8 cellular contexts compared by ENCODE assay signal in the genomic region with DNA sequence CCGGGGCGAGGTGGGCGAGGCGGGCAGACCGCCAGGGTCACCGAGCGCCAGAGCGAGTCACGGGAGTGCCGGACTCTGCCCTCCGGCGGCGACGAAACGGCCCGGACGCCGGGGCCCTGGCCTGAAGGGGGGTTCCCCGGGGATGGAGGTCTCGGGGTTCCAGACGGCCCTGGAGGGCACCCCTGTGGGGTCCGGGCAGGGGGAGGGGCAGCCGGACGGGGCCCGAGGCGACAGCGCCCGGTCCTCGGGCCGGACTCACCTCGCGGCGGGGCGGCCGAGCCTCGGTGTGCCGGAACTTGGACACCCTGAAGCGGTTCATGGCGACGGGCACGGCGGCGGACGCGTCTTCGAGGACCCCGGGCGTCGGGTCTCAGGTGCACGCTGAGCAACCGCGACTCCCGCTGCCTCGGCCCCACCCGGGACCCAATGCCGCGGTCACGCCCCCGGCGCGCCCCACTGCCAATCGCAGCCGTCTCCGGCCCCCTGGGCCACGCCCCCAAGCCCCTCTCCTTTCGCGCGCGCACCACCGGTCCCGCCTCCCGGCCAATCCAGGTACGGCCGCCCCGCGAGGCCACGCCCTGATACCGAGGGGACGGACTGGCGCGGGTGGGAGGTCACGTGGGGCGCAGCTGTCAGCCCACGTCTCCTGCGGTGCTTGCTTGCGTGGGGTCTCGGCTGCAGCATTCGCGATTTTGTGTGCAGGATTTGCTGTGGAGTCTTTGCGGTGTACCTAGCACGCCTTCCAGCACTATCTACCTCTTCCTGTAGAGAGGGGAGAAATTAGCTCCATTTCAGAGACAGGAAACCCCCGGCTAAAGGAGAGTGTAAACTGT. TPM values are rescaled to one million over a fixed set of nuclear protein-coding genes. Genes with fewer than 3 reads are reported as not detected.
DNase-seq lines count a peak whose midpoint lies in the region; ATAC-seq and TF ChIP-seq lines count a peak whose summit lies in the region.

A gene (minus strand): TSS at position 397 of the 833 bp plus-strand sequence. CDS start 78 bp downstream, at position 319.

- H3K27me3 ChIP-seq in BLaER1 treated with 17β-estradiol and CSF1 and Interleukin-3, amounts not matched to agents 10 nM and 100 nM, result no peaks in the 10 kb centered on the region
- H3K27me3 ChIP-seq in left lung, result no peaks in the 10 kb centered on the region

- H3K4me1 ChIP-seq in BLaER1 treated with 17β-estradiol and CSF1 and Interleukin-3, amounts not matched to agents 10 nM and 100 nM, result peaks cover 25 to 66% (median 33%) of the 10 kb centered on the region in 10 experiments
- peaks cover 8 to 45% of the 10 kb centered on the region in 2 donors for H3K4me1 ChIP-seq in left lung

- peak in 1 of 2 donors; percentile 40 for TF ChIP-seq CTCF in left lung (IDR thresholded peaks at IDR 0.05)

- DNase-seq in NCI-H69 (lab: John Stamatoyannopoulos, UW), result peak; percentile 98
- DNase-seq in activated CD4-positive, alpha-beta T cell treated with anti-CD3 and anti-CD28 coated beads, Interleukin-2, amount 50 U/mL, for 1 hour, result peak; percentile 99
- DNase-seq in dedifferentiated amniotic fluid mesenchymal stem cell (ENCODE audit: extremely low spot score), result peak; percentile 62
- DNase-seq in left lung, result peak; percentile 97 to 99
- peak; percentile 99 for DNase-seq in stimulated activated CD4-positive, alpha-beta T cell treated with anti-CD3 and anti-CD28 coated beads, Interleukin-2, amount 100 ng/mL, for 4 hours (ENCODE audit: low read depth)

- peak within 1 kb of the TSS; percentile 82 to 99 (median 95) for H3K4me2 ChIP-seq in BLaER1 treated with 17β-estradiol and CSF1 and Interleukin-3, amounts not matched to agents 10 nM and 100 nM

- H4K20me1 ChIP-seq in BLaER1 treated with 17β-estradiol and CSF1 and Interleukin-3, amounts not matched to agents 10 nM and 100 nM, result peaks cover 35 to 48% (median 40%) of the 10 kb centered on the region in 11 experiments

- ATAC-seq in GM19351 (IDR thresholded peaks at IDR 0.05; ENCODE audit: unreplicated experiment), result peak; percentile 58
- peak; percentile 52 for ATAC-seq in HG03520 (IDR thresholded peaks at IDR 0.05; ENCODE audit: unreplicated experiment)
- ATAC-seq in left lung, result peak; percentile 97

- H3K36me3 ChIP-seq in BLaER1 treated with 17β-estradiol and CSF1 and Interleukin-3, amounts not matched to agents 10 nM and 100 nM, result peaks cover 20 to 32% (median 23%) of the 10 kb centered on the region in 11 experiments
- H3K36me3 ChIP-seq in left lung, result peaks cover 0 to 19% of the 10 kb centered on the region in 2 donors

- intact Hi-C loops in left lung (cut with DNase I), result no loop called here

- peak within 1 kb of the TSS; percentile 94 to 99 (median 98) for H3K27ac ChIP-seq in BLaER1 treated with 17β-estradiol and CSF1 and Interleukin-3, amounts not matched to agents 10 nM and 100 nM
- peak within 1 kb of the TSS; percentile 83 to 97 for H3K27ac ChIP-seq in left lung

- H3K9ac ChIP-seq in BLaER1 treated with 17β-estradiol and CSF1 and Interleukin-3, amounts not matched to agents 10 nM and 100 nM, result peak within 1 kb of the TSS; percentile 91 to 100 (median 98)

- H3K9me3 ChIP-seq in BLaER1 treated with 17β-estradiol and CSF1 and Interleukin-3, amounts not matched to agents 10 nM and 100 nM (replicated peaks in 1 of 11), result no peaks in the 10 kb centered on the region
- no peaks in the 10 kb centered on the region for H3K9me3 ChIP-seq in left lung

- peak within 1 kb of the TSS; percentile 89 to 99 (median 94) for H3K4me3 ChIP-seq in BLaER1 treated with 17β-estradiol and CSF1 and Interleukin-3, amounts not matched to agents 10 nM and 100 nM
- H3K4me3 ChIP-seq in left lung, result peak within 1 kb of the TSS; percentile 71 to 99

RNA-seq across cellular contexts. Expression of the gene that starts here (rescaled TPM):
- 10 to 100 TPM; 36.3 to 81.7 TPM for total RNA-seq in left lung

Comparison
In these comparisons a context has a peak if more than half of its experiments do, and no peak if none do; other contexts are left out.
1. Peak in every context shown above with its lines: DNase-seq, ATAC-seq, H3K4me3 ChIP-seq and H3K27ac ChIP-seq.